ENCODE assay signal across 8 cellular contexts in genomic region chr14:32472512-32473472, GRCh38.
DNase-seq lines count a peak whose midpoint lies in the region; ATAC-seq and TF ChIP-seq lines count a peak whose summit lies in the region.

No MANE protein-coding gene starts in this region.

- H3K36me3 ChIP-seq in left ventricle myocardium inferior, result no peaks in the 10 kb centered on the region

- no peaks in the 10 kb centered on the region for H3K9me3 ChIP-seq in left ventricle myocardium inferior (replicated peaks)

- H3K36me3 Mint-ChIP-seq in WTC11, result no peaks in the 10 kb centered on the region
- no peaks in the 10 kb centered on the region for H3K36me3 Mint-ChIP-seq in nephron progenitor cell (ENCODE audit: low read depth)

- H3K4me1 Mint-ChIP-seq in WTC11, result peaks cover 32% of the 10 kb centered on the region
- H3K4me1 Mint-ChIP-seq in nephron progenitor cell, result peaks cover 25% of the 10 kb centered on the region

- POLR2A ChIA-PET in WTC11 (lab: Charles Lee), result no interaction called here

- H3K9me3 Mint-ChIP-seq in WTC11 (no peaks in the 10 kb centered on the region), nephron progenitor cell (no peaks in the 10 kb centered on the region)

- ATAC-seq in WTC11 (no peak; the same call in 1 of the 2 replicates), GM19397 (IDR thresholded peaks at IDR 0.05; ENCODE audit: unreplicated experiment) (no peak)

- no peaks in the 10 kb centered on the region for H3K27me3 Mint-ChIP-seq in WTC11 (ENCODE audit: low read depth)
- H3K27me3 Mint-ChIP-seq in nephron progenitor cell (ENCODE audit: low read depth, poor library complexity), result no peaks in the 10 kb centered on the region

- peak overlapping the region; percentile 72 for H3K27ac Mint-ChIP-seq in WTC11
- no peak overlapping the region for H3K27ac Mint-ChIP-seq in nephron progenitor cell

- in situ Hi-C loops in GM13976 (cut with MboI; ENCODE audit: low sequenced_read_pairs, unreplicated experiment), result loop anchor here (10.0 kb wide), 1 partner anchor 408 kb away; no protein-coding TSS in a partner anchor

- no peak for TF ChIP-seq CTCF in WTC11 (IDR thresholded peaks at IDR 0.05)
- no peak for TF ChIP-seq CTCF in left ventricle myocardium inferior (IDR thresholded peaks at IDR 0.05; ENCODE audit: borderline replicate concordance)
- no peak for TF ChIP-seq CTCF in nephron progenitor cell (IDR thresholded peaks at IDR 0.05)
- TF ChIP-seq CTCF in GM13976 (IDR thresholded peaks at IDR 0.05; ENCODE audit: borderline replicate concordance, control extremely low read depth, extremely low read depth, insufficient read depth, missing control alignments), result no peak

- CTCF ChIA-PET in WTC11 (lab: Charles Lee), result interaction anchor here (1.4 kb wide), 2 partner anchors 88 kb away, joined by 3 to 5 read pairs; no protein-coding TSS in a partner anchor

- intact Hi-C loops in left ventricle myocardium inferior (cut with micrococcal nuclease), result loop anchor here (10.0 kb wide), 1 partner anchor 388 kb away; no protein-coding TSS in a partner anchor

- H3K27ac ChIP-seq in left ventricle myocardium inferior (replicated peaks) (peak overlapping the region; percentile 84), skin epidermis (peak overlapping the region in 20 of 21 experiments; percentile 24 to 80 (median 69))

- peaks cover 85% of the 10 kb centered on the region for H3K4me1 ChIP-seq in left ventricle myocardium inferior

- H3K4me3 Mint-ChIP-seq in WTC11 (no peak overlapping the region), nephron progenitor cell (no peak overlapping the region)

- H3K4me3 ChIP-seq in left ventricle myocardium inferior (no peak overlapping the region), skin epidermis (no peak overlapping the region)

- DNase-seq in HT1080 (ENCODE audit: low read depth), result peak; percentile 71
- DNase-seq in WTC11 (ENCODE audit: low spot score), result no peak
- peak; percentile 39 for DNase-seq in left ventricle myocardium inferior
- DNase-seq in nephron progenitor cell, result no peak
- DNase-seq in GM13976 (ENCODE audit: low spot score), result no peak
- DNase-seq in OCI-M2 (lab: John Stamatoyannopoulos, UW; ENCODE audit: unreplicated experiment), result no peak

- H3K27me3 ChIP-seq in left ventricle myocardium inferior (ENCODE audit: low read depth), result no peaks in the 10 kb centered on the region

TF ChIP-seq in WTC11, 78 proteins besides CTCF, POLR2A, EP300 and RAD21:
- no peak for TF ChIP-seq ZBTB43 (CRISPR knock-in tag; IDR thresholded peaks at IDR 0.05)
- TF ChIP-seq PRRX2 (CRISPR knock-in tag; IDR thresholded peaks at IDR 0.05), result no peak
- TF ChIP-seq ZNF416 (CRISPR knock-in tag; IDR thresholded peaks at IDR 0.05), result no peak
- no peak for TF ChIP-seq NR3C1 (CRISPR knock-in tag; conservative IDR thresholded peaks at IDR 0.05; ENCODE audit: low read depth)
- no peak for TF ChIP-seq TP53 (CRISPR knock-in tag; IDR thresholded peaks at IDR 0.05)
- TF ChIP-seq USF2 (CRISPR knock-in tag; IDR thresholded peaks at IDR 0.05), result no peak
- TF ChIP-seq ESRRA (CRISPR knock-in tag; IDR thresholded peaks at IDR 0.05; ENCODE audit: borderline replicate concordance), result no peak
- TF ChIP-seq AR (CRISPR knock-in tag; IDR thresholded peaks at IDR 0.05), result no peak
- no peak for TF ChIP-seq ETV6 (CRISPR knock-in tag; IDR thresholded peaks at IDR 0.05)
- no peak for TF ChIP-seq FOXP1 (CRISPR knock-in tag; IDR thresholded peaks at IDR 0.05; ENCODE audit: borderline replicate concordance)

Comparison
In these comparisons a context has a peak if more than half of its experiments do, and no peak if none do; other contexts are left out.
1. DNase-seq: peak in HT1080 (single experiment) and left ventricle myocardium inferior (single experiment); none in WTC11 (single experiment), nephron progenitor cell (single experiment), GM13976 (single experiment) and OCI-M2 (single experiment).